ENCODE assay signal across 8 cellular contexts in genomic region chrX:11757729-11758399, GRCh38. TPM values are rescaled to one million over a fixed set of nuclear protein-coding genes. Genes with fewer than 3 reads are reported as not detected.
A peak's percentile ranks its signal among the peaks of the same experiment; 100 is the strongest.
DNase-seq lines count a peak whose midpoint lies in the region; ATAC-seq lines count a peak whose summit lies in the region.

A gene with protein sequence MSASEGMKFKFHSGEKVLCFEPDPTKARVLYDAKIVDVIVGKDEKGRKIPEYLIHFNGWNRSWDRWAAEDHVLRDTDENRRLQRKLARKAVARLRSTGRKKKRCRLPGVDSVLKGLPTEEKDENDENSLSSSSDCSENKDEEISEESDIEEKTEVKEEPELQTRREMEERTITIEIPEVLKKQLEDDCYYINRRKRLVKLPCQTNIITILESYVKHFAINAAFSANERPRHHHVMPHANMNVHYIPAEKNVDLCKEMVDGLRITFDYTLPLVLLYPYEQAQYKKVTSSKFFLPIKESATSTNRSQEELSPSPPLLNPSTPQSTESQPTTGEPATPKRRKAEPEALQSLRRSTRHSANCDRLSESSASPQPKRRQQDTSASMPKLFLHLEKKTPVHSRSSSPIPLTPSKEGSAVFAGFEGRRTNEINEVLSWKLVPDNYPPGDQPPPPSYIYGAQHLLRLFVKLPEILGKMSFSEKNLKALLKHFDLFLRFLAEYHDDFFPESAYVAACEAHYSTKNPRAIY (plus strand): TSS chrX:11758237. CDS start chrX:11758264, 27 bp downstream.

- H2BK120ac ChIP-seq in mesenchymal stem cell (ENCODE audit: low read depth, low read length) = peak within 1 kb of the TSS; percentile 49

- peaks cover 19% of the 10 kb centered on the region for H3K4me1 Mint-ChIP-seq in stimulated activated memory B cell treated with anti-CD40 and anti-IgM and Interleukin-4, amounts not matched to agents 10 μg/mL and 1 μg/mL and 100 μg/mL, for 72 hours

- no peaks in the 10 kb centered on the region for H3K9me3 Mint-ChIP-seq in stimulated activated memory B cell treated with anti-CD40 and anti-IgM and Interleukin-4, amounts not matched to agents 10 μg/mL and 1 μg/mL and 100 μg/mL, for 72 hours

- H3K27ac ChIP-seq in mesenchymal stem cell (ENCODE audit: low read length, poor library complexity, severe bottlenecking) = peak within 1 kb of the TSS; percentile 82

- H3K4ac ChIP-seq in mesenchymal stem cell (ENCODE audit: low read depth in 1 of 2, low read length in 2 of 2) = peak within 1 kb of the TSS; percentile 64 to 75

- peak within 1 kb of the TSS; percentile 89 for H2AFZ ChIP-seq in mesenchymal stem cell (ENCODE audit: low read depth, low read length)

- WGBS in mesenchymal stem cell = no CpG with 5 or more reads among the region's 93 CpGs

- H3K23ac ChIP-seq in mesenchymal stem cell (ENCODE audit: low read length in 2 of 2) = peak within 1 kb of the TSS in 1 of 2 experiments; percentile 80

- no peak within 1 kb of the TSS for H2BK12ac ChIP-seq in mesenchymal stem cell (ENCODE audit: low read length in 2 of 2)

- H3K4me3 ChIP-seq in mesenchymal stem cell (ENCODE audit: insufficient read depth in 1 of 2, low read depth in 1 of 2, low read length in 2 of 2) = peak within 1 kb of the TSS; percentile 77 to 91

- H2BK15ac ChIP-seq in mesenchymal stem cell (ENCODE audit: low read depth, poor library complexity, severe bottlenecking) = peak within 1 kb of the TSS; percentile 2

- peaks cover 7% of the 10 kb centered on the region for H3K36me3 Mint-ChIP-seq in stimulated activated memory B cell treated with anti-CD40 and anti-IgM and Interleukin-4, amounts not matched to agents 10 μg/mL and 1 μg/mL and 100 μg/mL, for 72 hours

- peak; percentile 33 for ATAC-seq in HG02588 (IDR thresholded peaks at IDR 0.05; ENCODE audit: unreplicated experiment)
- ATAC-seq in stimulated activated memory B cell treated with anti-CD40 and anti-IgM and Interleukin-4, amounts not matched to agents 10 μg/mL and 1 μg/mL and 100 μg/mL, for 72 hours = peak; percentile 75

- H3K36me3 ChIP-seq in mesenchymal stem cell (ENCODE audit: control insufficient read depth in 1 of 2, insufficient read depth in 2 of 2, low read depth in 1 of 2, low read length in 2 of 2) = peaks cover 0 to 22% of the 10 kb centered on the region in 2 experiments

- peak within 1 kb of the TSS; percentile 83 for H4K91ac ChIP-seq in mesenchymal stem cell (ENCODE audit: low read length)

- H3K18ac ChIP-seq in mesenchymal stem cell (ENCODE audit: low read depth in 1 of 2, low read length in 2 of 2) = peak within 1 kb of the TSS; percentile 54 to 91

- no peaks in the 10 kb centered on the region for H3K27me3 Mint-ChIP-seq in stimulated activated memory B cell treated with anti-CD40 and anti-IgM and Interleukin-4, amounts not matched to agents 10 μg/mL and 1 μg/mL and 100 μg/mL, for 72 hours

- DNase-seq in NOMO-1 treated with DMSO at 0.1 percent for 48 hours (lab: John Stamatoyannopoulos, UW; ENCODE audit: unreplicated experiment) = peak; percentile 17
- no peak for DNase-seq in NOMO-1 (lab: John Stamatoyannopoulos, UW; ENCODE audit: unreplicated experiment in 2 of 2)
- DNase-seq in NCI-H2171 treated with DMSO at 0.1 percent for 48 hours (lab: John Stamatoyannopoulos, UW) = peak; percentile 43
- peak; percentile 19 for DNase-seq in activated CD8-positive, alpha-beta memory T cell treated with anti-CD3 and anti-CD28 coated beads, Interleukin-2, amount 50 U/mL, for 1 hour (ENCODE audit: extremely low read depth)
- peak; percentile 76 for DNase-seq in mesenchymal stem cell

- peak within 1 kb of the TSS; percentile 77 for H4K8ac ChIP-seq in mesenchymal stem cell (ENCODE audit: low read length)

- no peak within 1 kb of the TSS for H2AK5ac ChIP-seq in mesenchymal stem cell (ENCODE audit: low read length, severe bottlenecking)

- H3K79me1 ChIP-seq in mesenchymal stem cell (replicated peaks; ENCODE audit: low read length, poor library complexity, severe bottlenecking) = peaks cover 6% of the 10 kb centered on the region

- peak within 1 kb of the TSS; percentile 88 for H3K27ac Mint-ChIP-seq in stimulated activated memory B cell treated with anti-CD40 and anti-IgM and Interleukin-4, amounts not matched to agents 10 μg/mL and 1 μg/mL and 100 μg/mL, for 72 hours

- H3K4me2 ChIP-seq in mesenchymal stem cell (ENCODE audit: low read length, poor library complexity, severe bottlenecking) = peak within 1 kb of the TSS; percentile 83

- H3K9me3 ChIP-seq in mesenchymal stem cell (ENCODE audit: control insufficient read depth, low read length) = no peaks in the 10 kb centered on the region

- in situ Hi-C loops in endometrial microvascular endothelial cells (cut with HindIII; ENCODE audit: inconsistent ontology term, low pct_unique_long_range_greater_than_20kb, low sequenced_read_pairs) = no loop called here

- H3K14ac ChIP-seq in mesenchymal stem cell (ENCODE audit: low read length in 2 of 2) = peak within 1 kb of the TSS in 1 of 2 experiments; percentile 96

- H3K27me3 ChIP-seq in mesenchymal stem cell (ENCODE audit: control insufficient read depth in 1 of 2, insufficient read depth in 1 of 2, low read length in 2 of 2) = peaks cover 0 to 5% of the 10 kb centered on the region in 2 experiments

- H3K9ac ChIP-seq in mesenchymal stem cell (ENCODE audit: low read length) = peak within 1 kb of the TSS; percentile 99

- H3K4me3 Mint-ChIP-seq in stimulated activated memory B cell treated with anti-CD40 and anti-IgM and Interleukin-4, amounts not matched to agents 10 μg/mL and 1 μg/mL and 100 μg/mL, for 72 hours = peak within 1 kb of the TSS; percentile 96

- H2BK5ac ChIP-seq in mesenchymal stem cell (ENCODE audit: low read depth, low read length, poor library complexity, severe bottlenecking) = peak within 1 kb of the TSS; percentile 57

- H3K4me1 ChIP-seq in mesenchymal stem cell (ENCODE audit: control insufficient read depth, insufficient read depth, low read depth, low read length) = peaks cover 1% of the 10 kb centered on the region

RNA-seq across cellular contexts. Expression of the gene that starts here (rescaled TPM):
- total RNA-seq in endometrial microvascular endothelial cells (ENCODE audit: inconsistent ontology term) = 40.7 TPM
- 24.0 TPM for polyA plus RNA-seq in mesenchymal stem cell (2013, experiment 1 of 2)
- polyA plus RNA-seq in mesenchymal stem cell (2013, experiment 2 of 2) = 24.4 TPM

Comparison
In these comparisons a context has a peak if more than half of its experiments do, and no peak if none do; other contexts are left out.
1. DNase-seq: peak in NOMO-1 treated with DMSO at 0.1 percent for 48 hours (single experiment), NCI-H2171 treated with DMSO at 0.1 percent for 48 hours (single experiment), activated CD8-positive, alpha-beta memory T cell treated with anti-CD3 and anti-CD28 coated beads, Interleukin-2, amount 50 U/mL, for 1 hour (single experiment) and mesenchymal stem cell (single experiment); none in NOMO-1 (0 of 2).